Comparison of ENCODE assay signal across 1 cellular context in the genomic region with DNA sequence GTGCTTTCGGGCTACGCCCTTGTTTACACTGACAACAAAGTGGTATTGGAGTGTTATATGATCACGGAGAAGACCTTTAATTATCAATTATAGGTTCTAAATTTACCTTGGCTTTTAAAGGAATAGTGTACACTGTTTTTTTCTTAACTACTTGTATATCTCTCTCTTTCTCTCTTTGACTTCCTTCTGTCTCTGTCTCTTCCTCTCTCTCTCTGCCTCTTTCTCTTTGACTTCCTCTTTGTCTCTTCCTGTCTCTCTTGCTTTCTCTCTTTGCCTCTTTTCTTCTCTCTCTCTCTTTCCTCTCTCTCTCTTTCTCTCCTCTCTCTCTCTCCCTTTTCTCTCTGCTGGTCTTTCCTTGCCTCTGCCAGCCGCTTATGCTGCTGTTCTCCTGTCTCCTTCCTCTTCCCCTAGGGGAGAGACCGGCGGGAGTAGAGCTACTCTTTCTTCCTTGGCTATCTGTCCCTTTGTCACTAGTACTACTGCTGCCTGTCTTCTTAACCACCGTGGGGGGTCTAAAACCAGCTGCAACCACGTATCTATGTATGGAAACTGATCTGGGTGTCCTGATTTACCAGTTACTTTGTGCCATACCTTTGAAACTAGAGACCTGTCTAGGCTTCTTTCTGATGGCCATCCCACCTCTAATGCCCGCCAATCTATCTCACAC.
TF ChIP-seq lines count a peak whose summit lies in the region.

No MANE protein-coding gene starts in this region.

TF ChIP-seq in K562, 482 proteins besides CTCF, POLR2A, EP300 and RAD21 (continued from another document and continues in another):
- TF ChIP-seq, protein P1, sequence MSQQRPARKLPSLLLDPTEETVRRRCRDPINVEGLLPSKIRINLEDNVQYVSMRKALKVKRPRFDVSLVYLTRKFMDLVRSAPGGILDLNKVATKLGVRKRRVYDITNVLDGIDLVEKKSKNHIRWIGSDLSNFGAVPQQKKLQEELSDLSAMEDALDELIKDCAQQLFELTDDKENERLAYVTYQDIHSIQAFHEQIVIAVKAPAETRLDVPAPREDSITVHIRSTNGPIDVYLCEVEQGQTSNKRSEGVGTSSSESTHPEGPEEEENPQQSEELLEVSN (IDR thresholded peaks at IDR 0.05; ENCODE audit: borderline replicate concordance in 1 of 2, extremely low read depth in 1 of 2, insufficient read depth in 1 of 2, insufficient read length in 1 of 2, low read depth in 1 of 2, low read length in 1 of 2, poor library complexity in 1 of 2, severe bottlenecking in 1 of 2), result no peak
- TF ChIP-seq SRSF3 (IDR thresholded peaks at IDR 0.05; ENCODE audit: insufficient read depth, low read length) (no peak), SRF (CRISPR knock-in tag; IDR thresholded peaks at IDR 0.05) (no peak), TAF7 (tag; IDR thresholded peaks at IDR 0.05) (0 out of 2 replicates have a peak, but pooled peaks have one; percentile 12), MEF2A (IDR thresholded peaks at IDR 0.05; ENCODE audit: control insufficient read depth, low read depth, low read length) (no peak), ZNF77 (CRISPR knock-in tag; IDR thresholded peaks at IDR 0.05) (no peak), HEY1 (CRISPR knock-in tag; IDR thresholded peaks at IDR 0.05; ENCODE audit: borderline replicate concordance) (no peak), L3MBTL2 (IDR thresholded peaks at IDR 0.05) (no peak), PPARD (CRISPR knock-in tag; IDR thresholded peaks at IDR 0.05) (no peak), CBFA2T2 (conservative IDR thresholded peaks at IDR 0.05) (no peak), ZZZ3 (IDR thresholded peaks at IDR 0.05) (no peak), MAFF (IDR thresholded peaks at IDR 0.05; ENCODE audit: low read length) (no peak), PML (IDR thresholded peaks at IDR 0.05; ENCODE audit: low read length) (no peak), CAMTA2 (CRISPR knock-in tag; conservative IDR thresholded peaks at IDR 0.05) (no peak), CEBPB (tag; IDR thresholded peaks at IDR 0.05) (no peak), DPF2 (IDR thresholded peaks at IDR 0.05) (peak; percentile 61), ZC3H8 (IDR thresholded peaks at IDR 0.05) (peak; percentile 62; the same call in 1 of the 2 replicates), MEIS2 (IDR thresholded peaks at IDR 0.05; ENCODE audit: partially characterized antibody) (no peak), SIN3A (IDR thresholded peaks at IDR 0.05; ENCODE audit: borderline replicate concordance in 2 of 2, control insufficient read depth in 1 of 2, low read depth in 2 of 2, low read length in 2 of 2) (no peak), MXI1 (IDR thresholded peaks at IDR 0.05; ENCODE audit: low read depth, low read length) (no peak), IRF2 (CRISPR knock-in tag; IDR thresholded peaks at IDR 0.05) (no peak), SIN3B (IDR thresholded peaks at IDR 0.05; ENCODE audit: low read depth) (no peak), CCAR2 (IDR thresholded peaks at IDR 0.05; ENCODE audit: low read depth, low read length) (no peak), PTTG1 (tag; IDR thresholded peaks at IDR 0.05; ENCODE audit: low read depth) (no peak), ETV5 (CRISPR knock-in tag; IDR thresholded peaks at IDR 0.05; ENCODE audit: low read depth) (no peak), FOXJ3 (CRISPR knock-in tag; IDR thresholded peaks at IDR 0.05) (no peak), ZNF764 (CRISPR knock-in tag; IDR thresholded peaks at IDR 0.05; ENCODE audit: low read depth) (peak; percentile 64; the same call in 1 of the 2 replicates), DIDO1 (tag; IDR thresholded peaks at IDR 0.05; ENCODE audit: low read depth) (no peak), CSDE1 (IDR thresholded peaks at IDR 0.05) (no peak), SAFB (IDR thresholded peaks at IDR 0.05; ENCODE audit: borderline replicate concordance, low read depth, low read length) (no peak), ZNF766 (CRISPR knock-in tag; conservative IDR thresholded peaks at IDR 0.05) (no peak), THRAP3 (IDR thresholded peaks at IDR 0.05; ENCODE audit: borderline replicate concordance) (peak; percentile 73), ZBED1 (IDR thresholded peaks at IDR 0.05) (no peak), MCM3 (IDR thresholded peaks at IDR 0.05) (no peak; the same call in 1 of the 2 replicates), ZFP30 (CRISPR knock-in tag; IDR thresholded peaks at IDR 0.05; ENCODE audit: borderline replicate concordance) (no peak), ZNF274 (IDR thresholded peaks at IDR 0.05; ENCODE audit: borderline replicate concordance, low read depth, low read length) (no peak), ZNF143 (CRISPR knock-in tag; IDR thresholded peaks at IDR 0.05) (no peak), ZNF165 (CRISPR knock-in tag; IDR thresholded peaks at IDR 0.05; ENCODE audit: borderline replicate concordance) (no peak), RBM14 (IDR thresholded peaks at IDR 0.05; ENCODE audit: borderline replicate concordance, insufficient read depth, low read depth, low read length) (no peak), KDM2B (CRISPR knock-in tag; IDR thresholded peaks at IDR 0.05) (no peak), TAL1 (IDR thresholded peaks at IDR 0.05) (peak; percentile 14), POLR2H (tag; IDR thresholded peaks at IDR 0.05; ENCODE audit: low read depth) (no peak), STAT5A (IDR thresholded peaks at IDR 0.05; ENCODE audit: borderline replicate concordance, low read length) (no peak), ZNF174 (CRISPR knock-in tag; IDR thresholded peaks at IDR 0.05) (no peak), ZC3H4 (CRISPR knock-in tag; IDR thresholded peaks at IDR 0.05; ENCODE audit: borderline replicate concordance) (no peak), SAFB2 (IDR thresholded peaks at IDR 0.05; ENCODE audit: borderline replicate concordance, low read depth, low read length, severe bottlenecking) (no peak), NFATC3 (IDR thresholded peaks at IDR 0.05) (peak; percentile 33; the same call in 1 of the 2 replicates)
- TF ChIP-seq, protein P2, sequence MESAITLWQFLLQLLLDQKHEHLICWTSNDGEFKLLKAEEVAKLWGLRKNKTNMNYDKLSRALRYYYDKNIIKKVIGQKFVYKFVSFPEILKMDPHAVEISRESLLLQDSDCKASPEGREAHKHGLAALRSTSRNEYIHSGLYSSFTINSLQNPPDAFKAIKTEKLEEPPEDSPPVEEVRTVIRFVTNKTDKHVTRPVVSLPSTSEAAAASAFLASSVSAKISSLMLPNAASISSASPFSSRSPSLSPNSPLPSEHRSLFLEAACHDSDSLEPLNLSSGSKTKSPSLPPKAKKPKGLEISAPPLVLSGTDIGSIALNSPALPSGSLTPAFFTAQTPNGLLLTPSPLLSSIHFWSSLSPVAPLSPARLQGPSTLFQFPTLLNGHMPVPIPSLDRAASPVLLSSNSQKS (CRISPR knock-in tag; IDR thresholded peaks at IDR 0.05), result no peak
- TF ChIP-seq, protein P3, sequence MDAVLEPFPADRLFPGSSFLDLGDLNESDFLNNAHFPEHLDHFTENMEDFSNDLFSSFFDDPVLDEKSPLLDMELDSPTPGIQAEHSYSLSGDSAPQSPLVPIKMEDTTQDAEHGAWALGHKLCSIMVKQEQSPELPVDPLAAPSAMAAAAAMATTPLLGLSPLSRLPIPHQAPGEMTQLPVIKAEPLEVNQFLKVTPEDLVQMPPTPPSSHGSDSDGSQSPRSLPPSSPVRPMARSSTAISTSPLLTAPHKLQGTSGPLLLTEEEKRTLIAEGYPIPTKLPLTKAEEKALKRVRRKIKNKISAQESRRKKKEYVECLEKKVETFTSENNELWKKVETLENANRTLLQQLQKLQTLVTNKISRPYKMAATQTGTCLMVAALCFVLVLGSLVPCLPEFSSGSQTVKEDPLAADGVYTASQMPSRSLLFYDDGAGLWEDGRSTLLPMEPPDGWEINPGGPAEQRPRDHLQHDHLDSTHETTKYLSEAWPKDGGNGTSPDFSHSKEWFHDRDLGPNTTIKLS (IDR thresholded peaks at IDR 0.05; ENCODE audit: borderline replicate concordance, low read depth), result no peak
- TF ChIP-seq, protein P4, sequence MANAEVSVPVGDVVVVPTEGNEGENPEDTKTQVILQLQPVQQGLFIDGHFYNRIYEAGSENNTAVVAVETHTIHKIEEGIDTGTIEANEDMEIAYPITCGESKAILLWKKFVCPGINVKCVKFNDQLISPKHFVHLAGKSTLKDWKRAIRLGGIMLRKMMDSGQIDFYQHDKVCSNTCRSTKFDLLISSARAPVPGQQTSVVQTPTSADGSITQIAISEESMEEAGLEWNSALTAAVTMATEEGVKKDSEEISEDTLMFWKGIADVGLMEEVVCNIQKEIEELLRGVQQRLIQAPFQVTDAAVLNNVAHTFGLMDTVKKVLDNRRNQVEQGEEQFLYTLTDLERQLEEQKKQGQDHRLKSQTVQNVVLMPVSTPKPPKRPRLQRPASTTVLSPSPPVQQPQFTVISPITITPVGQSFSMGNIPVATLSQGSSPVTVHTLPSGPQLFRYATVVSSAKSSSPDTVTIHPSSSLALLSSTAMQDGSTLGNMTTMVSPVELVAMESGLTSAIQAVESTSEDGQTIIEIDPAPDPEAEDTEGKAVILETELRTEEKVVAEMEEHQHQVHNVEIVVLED (CRISPR knock-in tag; IDR thresholded peaks at IDR 0.05), result 0 out of 2 replicates have a peak, but pooled peaks have one; percentile 21
- TF ChIP-seq, protein P5, sequence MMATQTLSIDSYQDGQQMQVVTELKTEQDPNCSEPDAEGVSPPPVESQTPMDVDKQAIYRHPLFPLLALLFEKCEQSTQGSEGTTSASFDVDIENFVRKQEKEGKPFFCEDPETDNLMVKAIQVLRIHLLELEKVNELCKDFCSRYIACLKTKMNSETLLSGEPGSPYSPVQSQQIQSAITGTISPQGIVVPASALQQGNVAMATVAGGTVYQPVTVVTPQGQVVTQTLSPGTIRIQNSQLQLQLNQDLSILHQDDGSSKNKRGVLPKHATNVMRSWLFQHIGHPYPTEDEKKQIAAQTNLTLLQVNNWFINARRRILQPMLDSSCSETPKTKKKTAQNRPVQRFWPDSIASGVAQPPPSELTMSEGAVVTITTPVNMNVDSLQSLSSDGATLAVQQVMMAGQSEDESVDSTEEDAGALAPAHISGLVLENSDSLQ (IDR thresholded peaks at IDR 0.05), result 0 out of 2 replicates have a peak, but pooled peaks have one; percentile 11
- TF ChIP-seq, protein P6, sequence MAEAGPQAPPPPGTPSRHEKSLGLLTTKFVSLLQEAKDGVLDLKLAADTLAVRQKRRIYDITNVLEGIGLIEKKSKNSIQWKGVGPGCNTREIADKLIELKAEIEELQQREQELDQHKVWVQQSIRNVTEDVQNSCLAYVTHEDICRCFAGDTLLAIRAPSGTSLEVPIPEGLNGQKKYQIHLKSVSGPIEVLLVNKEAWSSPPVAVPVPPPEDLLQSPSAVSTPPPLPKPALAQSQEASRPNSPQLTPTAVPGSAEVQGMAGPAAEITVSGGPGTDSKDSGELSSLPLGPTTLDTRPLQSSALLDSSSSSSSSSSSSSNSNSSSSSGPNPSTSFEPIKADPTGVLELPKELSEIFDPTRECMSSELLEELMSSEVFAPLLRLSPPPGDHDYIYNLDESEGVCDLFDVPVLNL (CRISPR knock-in tag; IDR thresholded peaks at IDR 0.05; ENCODE audit: low read depth), result no peak
- TF ChIP-seq, protein P7, sequence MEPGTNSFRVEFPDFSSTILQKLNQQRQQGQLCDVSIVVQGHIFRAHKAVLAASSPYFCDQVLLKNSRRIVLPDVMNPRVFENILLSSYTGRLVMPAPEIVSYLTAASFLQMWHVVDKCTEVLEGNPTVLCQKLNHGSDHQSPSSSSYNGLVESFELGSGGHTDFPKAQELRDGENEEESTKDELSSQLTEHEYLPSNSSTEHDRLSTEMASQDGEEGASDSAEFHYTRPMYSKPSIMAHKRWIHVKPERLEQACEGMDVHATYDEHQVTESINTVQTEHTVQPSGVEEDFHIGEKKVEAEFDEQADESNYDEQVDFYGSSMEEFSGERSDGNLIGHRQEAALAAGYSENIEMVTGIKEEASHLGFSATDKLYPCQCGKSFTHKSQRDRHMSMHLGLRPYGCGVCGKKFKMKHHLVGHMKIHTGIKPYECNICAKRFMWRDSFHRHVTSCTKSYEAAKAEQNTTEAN (CRISPR knock-in tag; IDR thresholded peaks at IDR 0.05), result no peak
- TF ChIP-seq, protein P8, sequence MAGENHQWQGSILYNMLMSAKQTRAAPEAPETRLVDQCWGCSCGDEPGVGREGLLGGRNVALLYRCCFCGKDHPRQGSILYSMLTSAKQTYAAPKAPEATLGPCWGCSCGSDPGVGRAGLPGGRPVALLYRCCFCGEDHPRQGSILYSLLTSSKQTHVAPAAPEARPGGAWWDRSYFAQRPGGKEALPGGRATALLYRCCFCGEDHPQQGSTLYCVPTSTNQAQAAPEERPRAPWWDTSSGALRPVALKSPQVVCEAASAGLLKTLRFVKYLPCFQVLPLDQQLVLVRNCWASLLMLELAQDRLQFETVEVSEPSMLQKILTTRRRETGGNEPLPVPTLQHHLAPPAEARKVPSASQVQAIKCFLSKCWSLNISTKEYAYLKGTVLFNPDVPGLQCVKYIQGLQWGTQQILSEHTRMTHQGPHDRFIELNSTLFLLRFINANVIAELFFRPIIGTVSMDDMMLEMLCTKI (IDR thresholded peaks at IDR 0.05; ENCODE audit: partially characterized antibody), result no peak
- TF ChIP-seq, protein P9, sequence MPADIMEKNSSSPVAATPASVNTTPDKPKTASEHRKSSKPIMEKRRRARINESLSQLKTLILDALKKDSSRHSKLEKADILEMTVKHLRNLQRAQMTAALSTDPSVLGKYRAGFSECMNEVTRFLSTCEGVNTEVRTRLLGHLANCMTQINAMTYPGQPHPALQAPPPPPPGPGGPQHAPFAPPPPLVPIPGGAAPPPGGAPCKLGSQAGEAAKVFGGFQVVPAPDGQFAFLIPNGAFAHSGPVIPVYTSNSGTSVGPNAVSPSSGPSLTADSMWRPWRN (IDR thresholded peaks at IDR 0.05; ENCODE audit: low read depth), result no peak
- TF ChIP-seq, protein P10, sequence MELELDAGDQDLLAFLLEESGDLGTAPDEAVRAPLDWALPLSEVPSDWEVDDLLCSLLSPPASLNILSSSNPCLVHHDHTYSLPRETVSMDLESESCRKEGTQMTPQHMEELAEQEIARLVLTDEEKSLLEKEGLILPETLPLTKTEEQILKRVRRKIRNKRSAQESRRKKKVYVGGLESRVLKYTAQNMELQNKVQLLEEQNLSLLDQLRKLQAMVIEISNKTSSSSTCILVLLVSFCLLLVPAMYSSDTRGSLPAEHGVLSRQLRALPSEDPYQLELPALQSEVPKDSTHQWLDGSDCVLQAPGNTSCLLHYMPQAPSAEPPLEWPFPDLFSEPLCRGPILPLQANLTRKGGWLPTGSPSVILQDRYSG (tag; conservative IDR thresholded peaks at IDR 0.05; ENCODE audit: low read depth), result no peak
- TF ChIP-seq, protein P11, sequence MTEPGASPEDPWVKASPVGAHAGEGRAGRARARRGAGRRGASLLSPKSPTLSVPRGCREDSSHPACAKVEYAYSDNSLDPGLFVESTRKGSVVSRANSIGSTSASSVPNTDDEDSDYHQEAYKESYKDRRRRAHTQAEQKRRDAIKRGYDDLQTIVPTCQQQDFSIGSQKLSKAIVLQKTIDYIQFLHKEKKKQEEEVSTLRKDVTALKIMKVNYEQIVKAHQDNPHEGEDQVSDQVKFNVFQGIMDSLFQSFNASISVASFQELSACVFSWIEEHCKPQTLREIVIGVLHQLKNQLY (CRISPR knock-in tag; conservative IDR thresholded peaks at IDR 0.05), result no peak
- TF ChIP-seq, protein P12, sequence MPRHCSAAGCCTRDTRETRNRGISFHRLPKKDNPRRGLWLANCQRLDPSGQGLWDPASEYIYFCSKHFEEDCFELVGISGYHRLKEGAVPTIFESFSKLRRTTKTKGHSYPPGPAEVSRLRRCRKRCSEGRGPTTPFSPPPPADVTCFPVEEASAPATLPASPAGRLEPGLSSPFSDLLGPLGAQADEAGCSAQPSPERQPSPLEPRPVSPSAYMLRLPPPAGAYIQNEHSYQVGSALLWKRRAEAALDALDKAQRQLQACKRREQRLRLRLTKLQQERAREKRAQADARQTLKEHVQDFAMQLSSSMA (CRISPR knock-in tag; IDR thresholded peaks at IDR 0.05), result no peak
